28 cellular contexts compared by ENCODE assay signal in the genomic region with DNA sequence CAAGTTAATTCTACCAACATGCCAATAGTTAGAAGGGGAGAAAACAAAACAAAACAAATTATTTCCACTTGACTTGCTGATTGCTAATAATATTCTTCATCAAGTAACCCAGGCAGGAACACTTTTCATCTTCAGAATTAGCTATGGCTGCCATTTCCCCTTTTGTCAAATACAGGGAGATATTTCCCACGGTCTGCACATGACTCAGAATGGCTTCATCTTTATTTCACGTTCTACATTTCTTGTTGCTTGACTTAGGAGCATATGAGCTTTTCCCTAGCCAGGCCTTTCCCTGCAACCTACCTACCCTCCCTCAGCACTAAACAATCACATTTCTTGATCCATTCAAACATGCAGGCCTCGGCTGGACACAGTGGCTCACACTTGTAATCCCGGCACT. TPM values are rescaled to one million over a fixed set of nuclear protein-coding genes. Genes with fewer than 3 reads are reported as not detected.
A peak's percentile ranks its signal among the peaks of the same experiment; 100 is the strongest.
DNase-seq lines count a peak whose midpoint lies in the region; ATAC-seq and TF ChIP-seq lines count a peak whose summit lies in the region.
"Had no signal": no experiment of that assay in that cellular context is flagged by ENCODE, and none has a peak within 500 bp of the region (broad histone marks: within the 10 kb centered on the region; RNA-seq: fewer than 3 reads in every experiment).

No MANE protein-coding gene starts in this region.

- H3K4me1 ChIP-seq in SJSA1 (replicated peaks), result peaks cover 17% of the 10 kb centered on the region
- peaks cover 15% of the 10 kb centered on the region for H3K4me1 ChIP-seq in foreskin keratinocyte

- H3K9me3 Mint-ChIP-seq in activated T-cell treated with anti-CD3 and anti-CD28 coated beads, Interleukin-2, amount 50 U/mL, for 24 hours, result no peaks in the 10 kb centered on the region
- H3K9me3 Mint-ChIP-seq: activated CD4-positive, alpha-beta T cell treated with anti-CD3 and anti-CD28 coated beads, Interleukin-2, amount 10 ng/mL, durations not matched to agents 24 days and 14 days; activated naive CD8-positive, alpha-beta T cell treated with anti-CD3 and anti-CD28 coated beads for 36 hours; activated T-helper 17 cell treated with anti-CD3 and anti-CD28 coated beads, Interleukin-2, amount 50 U/mL, for 72 hours; effector memory CD8-positive, alpha-beta T cell; stimulated activated naive CD8-positive, alpha-beta T cell treated with anti-CD3 and anti-CD28 coated beads, Interleukin-15, amount 100 ng/mL, for 72 hours had no signal

- H3K4me3 Mint-ChIP-seq in activated T-cell treated with anti-CD3 and anti-CD28 coated beads, Interleukin-2, amount 50 U/mL, for 24 hours, result no peak overlapping the region
- H3K4me3 Mint-ChIP-seq: activated CD4-positive, alpha-beta T cell treated with anti-CD3 and anti-CD28 coated beads, Interleukin-2, amount 10 ng/mL, durations not matched to agents 24 days and 14 days; activated naive CD8-positive, alpha-beta T cell treated with anti-CD3 and anti-CD28 coated beads for 36 hours; activated T-helper 17 cell treated with anti-CD3 and anti-CD28 coated beads, Interleukin-2, amount 50 U/mL, for 72 hours; effector memory CD8-positive, alpha-beta T cell; naive thymus-derived CD8-positive, alpha-beta T cell; stimulated activated naive CD8-positive, alpha-beta T cell treated with anti-CD3 and anti-CD28 coated beads, Interleukin-15, amount 100 ng/mL, for 72 hours had no signal

- no peak overlapping the region for H3K27ac Mint-ChIP-seq in activated T-cell treated with anti-CD3 and anti-CD28 coated beads, Interleukin-2, amount 50 U/mL, for 24 hours
- H3K27ac Mint-ChIP-seq: activated CD4-positive, alpha-beta T cell treated with anti-CD3 and anti-CD28 coated beads, Interleukin-2, amount 10 ng/mL, durations not matched to agents 24 days and 14 days; activated naive CD8-positive, alpha-beta T cell treated with anti-CD3 and anti-CD28 coated beads for 36 hours; activated T-helper 17 cell treated with anti-CD3 and anti-CD28 coated beads, Interleukin-2, amount 50 U/mL, for 72 hours; effector memory CD8-positive, alpha-beta T cell; naive thymus-derived CD8-positive, alpha-beta T cell had no signal

- H3K27ac ChIP-seq in SJSA1, result peak overlapping the region; percentile 39
- H3K27ac ChIP-seq in foreskin keratinocyte, result peak overlapping the region; percentile 89
- H3K27ac ChIP-seq: C4-2B, ovary, PC-9, transverse colon, VCaP had no signal

- DNase-seq in A172 (ENCODE audit: low spot score), result peak; percentile 67
- DNase-seq in HT1080 (ENCODE audit: low read depth), result peak; percentile 51
- DNase-seq in SJSA1 (ENCODE audit: low read depth in 1 of 2, low spot score in 2 of 2), result no peak
- peak; percentile 34 to 69 for DNase-seq in foreskin keratinocyte
- no peak for DNase-seq in left lobe of liver (ENCODE audit: low spot score)
- no peak for DNase-seq in activated T-cell treated with anti-CD3 and anti-CD28 coated beads, Interleukin-2, amount 50 U/mL, for 24 hours
- no peak for DNase-seq in occipital lobe (lab: John Stamatoyannopoulos, UW)
- DNase-seq: activated CD4-positive, alpha-beta T cell treated with anti-CD3 and anti-CD28 coated beads, Interleukin-2, amount 10 ng/mL, durations not matched to agents 24 days and 14 days; activated naive CD8-positive, alpha-beta T cell treated with anti-CD3 and anti-CD28 coated beads for 36 hours; effector memory CD8-positive, alpha-beta T cell; glutamatergic neuron; H7; left colon; naive thymus-derived CD8-positive, alpha-beta T cell; NCI-H1694 treated with DMSO at 0.1 percent for 48 hours; NCI-H2171 treated with DMSO at 0.1 percent for 48 hours; NCI-H748 treated with DMSO at 0.1 percent for 48 hours; ovary; right cardiac atrium; SK-N-SH; stimulated activated naive CD8-positive, alpha-beta T cell treated with anti-CD3 and anti-CD28 coated beads, Interleukin-15, amount 100 ng/mL, for 72 hours; transverse colon had no signal

- no peaks in the 10 kb centered on the region for H3K36me3 Mint-ChIP-seq in activated T-cell treated with anti-CD3 and anti-CD28 coated beads, Interleukin-2, amount 50 U/mL, for 24 hours (ENCODE audit: low read depth)
- H3K36me3 Mint-ChIP-seq: activated naive CD8-positive, alpha-beta T cell treated with anti-CD3 and anti-CD28 coated beads for 36 hours; naive thymus-derived CD8-positive, alpha-beta T cell had no signal

- no peaks in the 10 kb centered on the region for H3K36me3 ChIP-seq in SJSA1
- H3K36me3 ChIP-seq: ovary, transverse colon had no signal

- H3K27me3 ChIP-seq in SJSA1 (replicated peaks), result peaks cover 20% of the 10 kb centered on the region
- peaks cover 12% of the 10 kb centered on the region for H3K27me3 ChIP-seq in foreskin keratinocyte
- H3K27me3 ChIP-seq: ovary had no signal

- TF ChIP-seq CTCF in foreskin keratinocyte (conservative IDR thresholded peaks at IDR 0.05), result no peak

- ATAC-seq in foreskin keratinocyte (peak; percentile 76), left lobe of liver (no peak), HG03139 (IDR thresholded peaks at IDR 0.05; ENCODE audit: unreplicated experiment) (no peak)
- ATAC-seq: activated T-helper 17 cell treated with anti-CD3 and anti-CD28 coated beads, Interleukin-2, amount 50 U/mL, for 72 hours; effector memory CD8-positive, alpha-beta T cell; left colon; naive thymus-derived CD8-positive, alpha-beta T cell; right cardiac atrium; stimulated activated naive CD8-positive, alpha-beta T cell treated with anti-CD3 and anti-CD28 coated beads, Interleukin-15, amount 100 ng/mL, for 72 hours had no signal

- no peak overlapping the region for H3K4me3 ChIP-seq in SJSA1
- H3K4me3 ChIP-seq: ovary, PC-9, transverse colon had no signal

- H3K27me3 Mint-ChIP-seq in activated T-cell treated with anti-CD3 and anti-CD28 coated beads, Interleukin-2, amount 50 U/mL, for 24 hours, result peaks cover 34% of the 10 kb centered on the region

- peaks cover 2% of the 10 kb centered on the region; the same call in 1 of the 2 replicates for H3K9me3 ChIP-seq in SJSA1 (replicated peaks)
- H3K9me3 ChIP-seq: SK-N-SH, transverse colon had no signal

- H3K4me1 Mint-ChIP-seq in activated T-cell treated with anti-CD3 and anti-CD28 coated beads, Interleukin-2, amount 50 U/mL, for 24 hours (ENCODE audit: low read depth), result no peaks in the 10 kb centered on the region
- H3K4me1 Mint-ChIP-seq: activated CD4-positive, alpha-beta T cell treated with anti-CD3 and anti-CD28 coated beads, Interleukin-2, amount 10 ng/mL, durations not matched to agents 24 days and 14 days; activated naive CD8-positive, alpha-beta T cell treated with anti-CD3 and anti-CD28 coated beads for 36 hours; activated T-helper 17 cell treated with anti-CD3 and anti-CD28 coated beads, Interleukin-2, amount 50 U/mL, for 72 hours; naive thymus-derived CD8-positive, alpha-beta T cell; stimulated activated naive CD8-positive, alpha-beta T cell treated with anti-CD3 and anti-CD28 coated beads, Interleukin-15, amount 100 ng/mL, for 72 hours had no signal

RNA-seq across cellular contexts. Expression of gene CPVL, which starts 6.5 kb away (rescaled TPM):
- 27.5 and 30.2 TPM in 2 replicates for total RNA-seq in A172 (2014; rRNA removed; shearing (Covaris generic))
- 0.50 and 0.90 TPM in 2 replicates for total RNA-seq in HT1080 (2014; rRNA removed; shearing (Covaris generic))
- polyA plus RNA-seq in HT1080 (2015; cell fraction: cytosol; rRNA removed), result 0.19 TPM in 1 of 2 replicates, not detected in the other
- not detected in 2 replicates for polyA plus RNA-seq in HT1080 (2015; cell fraction: nucleus; rRNA removed)
- 1.6 and 2.7 TPM in 2 replicates for total RNA-seq in SJSA1 (2014; rRNA removed; shearing (Covaris generic))
- 1.5 and 3.2 TPM in 2 replicates for total RNA-seq in foreskin keratinocyte
- polyA plus RNA-seq in foreskin keratinocyte, result 0.97 and 3.2 TPM in 2 replicates
- 5.0 TPM for total RNA-seq in left lobe of liver
- total RNA-seq in occipital lobe, result 69.9 TPM
- total RNA-seq: activated CD4-positive, alpha-beta T cell treated with anti-CD3 and anti-CD28 coated beads, Interleukin-2, amount 10 ng/mL, durations not matched to agents 24 days and 14 days; activated naive CD8-positive, alpha-beta T cell treated with anti-CD3 and anti-CD28 coated beads for 36 hours; PC-9 had no signal
- polyA plus RNA-seq: fibroblast of lung, SK-N-SH had no signal

RNA-seq across cellular contexts. Expression of gene CHN2, which starts 54.8 kb away (rescaled TPM):
- total RNA-seq in A172 (2014; rRNA removed; shearing (Covaris generic)), result 2.3 and 5.5 TPM in 2 replicates
- not detected in 2 replicates for total RNA-seq in HT1080 (2014; rRNA removed; shearing (Covaris generic))
- not detected in 2 replicates for polyA plus RNA-seq in HT1080 (2015; cell fraction: cytosol; rRNA removed)
- polyA plus RNA-seq in HT1080 (2015; cell fraction: nucleus; rRNA removed), result not detected in 2 replicates
- total RNA-seq in SJSA1 (2014; rRNA removed; shearing (Covaris generic)), result 0.21 TPM in 1 of 2 replicates, not detected in the other
- total RNA-seq in foreskin keratinocyte (0.10 and 0.99 TPM in 2 replicates), left lobe of liver (56.5 TPM), occipital lobe (76.3 TPM)
- 0.06 and 0.40 TPM in 2 replicates for polyA plus RNA-seq in foreskin keratinocyte
- total RNA-seq: PC-9 had no signal

Comparison
In these comparisons a context has a peak if more than half of its experiments do, and no peak if none do; other contexts are left out.
1. DNase-seq: peak in A172 (single experiment), HT1080 (single experiment) and foreskin keratinocyte (2 of 2); none in SJSA1 (0 of 2), left lobe of liver (single experiment), activated T-cell treated with anti-CD3 and anti-CD28 coated beads, Interleukin-2, amount 50 U/mL, for 24 hours (single experiment) and occipital lobe (single experiment).